Comparison of ENCODE assay signal across 24 cellular contexts in genomic region chr3:111545349-111545748, GRCh38. TPM values are rescaled to one million over a fixed set of nuclear protein-coding genes. Genes with fewer than 3 reads are reported as not detected.
A peak's percentile ranks its signal among the peaks of the same experiment; 100 is the strongest.
DNase-seq lines count a peak whose midpoint lies in the region; ATAC-seq and TF ChIP-seq lines count a peak whose summit lies in the region.
"Had no signal": no experiment of that assay in that cellular context is flagged by ENCODE, and none has a peak within 500 bp of the region (broad histone marks: within the 10 kb centered on the region; RNA-seq: fewer than 3 reads in every experiment).

No MANE protein-coding gene starts in this region.

- no peaks in the 10 kb centered on the region for H3K9me3 Mint-ChIP-seq in activated naive CD4-positive, alpha-beta T cell treated with anti-CD3 and anti-CD28 coated beads for 36 hours
- H3K9me3 Mint-ChIP-seq in CD8-positive, alpha-beta memory T cell = no peaks in the 10 kb centered on the region
- H3K9me3 Mint-ChIP-seq in activated B cell treated with CpG ODN at 0.5 μM for 24 hours = no peaks in the 10 kb centered on the region
- H3K9me3 Mint-ChIP-seq: stimulated activated effector memory CD8-positive, alpha-beta T cell treated with anti-CD3 and anti-CD28 coated beads, Interleukin-12 subunit alpha, Interleukin-12 subunit beta, amount 100 ng/mL, for 72 hours had no signal

- H3K36me3 ChIP-seq in CD8-positive, alpha-beta memory T cell (ENCODE audit: insufficient read depth, low read length) = no peaks in the 10 kb centered on the region
- H3K36me3 ChIP-seq in spleen = no peaks in the 10 kb centered on the region
- H3K36me3 ChIP-seq: gastroesophageal sphincter, suprapubic skin had no signal

- H3K9me3 ChIP-seq in CD8-positive, alpha-beta memory T cell (ENCODE audit: low read length) = no peaks in the 10 kb centered on the region
- H3K9me3 ChIP-seq in spleen = no peaks in the 10 kb centered on the region
- H3K9me3 ChIP-seq: gastroesophageal sphincter, suprapubic skin had no signal

- peak overlapping the region; percentile 73 for H3K27ac ChIP-seq in CD8-positive, alpha-beta memory T cell (ENCODE audit: low read depth, low read length)
- peak overlapping the region in 7 of 8 donors; percentile 10 to 90 (median 65) for H3K27ac ChIP-seq in spleen
- H3K27ac ChIP-seq: gastroesophageal sphincter, suprapubic skin had no signal

- H3K27me3 Mint-ChIP-seq in activated naive CD4-positive, alpha-beta T cell treated with anti-CD3 and anti-CD28 coated beads for 36 hours (ENCODE audit: low read depth) = no peaks in the 10 kb centered on the region
- H3K27me3 Mint-ChIP-seq in CD8-positive, alpha-beta memory T cell = no peaks in the 10 kb centered on the region
- no peaks in the 10 kb centered on the region for H3K27me3 Mint-ChIP-seq in activated B cell treated with CpG ODN at 0.5 μM for 24 hours

- POLR2A ChIA-PET in CD8-positive, alpha-beta memory T cell (lab: Charles Lee) = interaction anchor here (2.9 kb wide), 1 partner anchor 65 kb away, joined by 8 read pairs; no protein-coding TSS in a partner anchor
- POLR2A ChIA-PET in activated B cell treated with CpG ODN at 0.5 μM for 24 hours (lab: Charles Lee) = interaction anchor here (1.0 to 1.2 kb wide), 2 partner anchors 12 to 49 kb away, joined by 4 read pairs; partner anchors contain the start of gene ZBED2

- H3K4me1 Mint-ChIP-seq in activated naive CD4-positive, alpha-beta T cell treated with anti-CD3 and anti-CD28 coated beads for 36 hours (ENCODE audit: low read depth) = peaks cover 57% of the 10 kb centered on the region
- H3K4me1 Mint-ChIP-seq in CD8-positive, alpha-beta memory T cell = peaks cover 19 to 53% (median 52%) of the 10 kb centered on the region in 3 donors
- H3K4me1 Mint-ChIP-seq in activated B cell treated with CpG ODN at 0.5 μM for 24 hours = peaks cover 31% of the 10 kb centered on the region

- no peak overlapping the region for H3K27ac Mint-ChIP-seq in activated naive CD4-positive, alpha-beta T cell treated with anti-CD3 and anti-CD28 coated beads for 36 hours
- H3K27ac Mint-ChIP-seq in CD8-positive, alpha-beta memory T cell = peak overlapping the region in 4 of 8 donors; percentile 97 to 99 (median 98)
- H3K27ac Mint-ChIP-seq in activated B cell treated with CpG ODN at 0.5 μM for 24 hours = peak overlapping the region; percentile 63
- H3K27ac Mint-ChIP-seq: stimulated activated effector memory CD8-positive, alpha-beta T cell treated with anti-CD3 and anti-CD28 coated beads, Interleukin-12 subunit alpha, Interleukin-12 subunit beta, amount 100 ng/mL, for 72 hours had no signal

- H3K4me1 ChIP-seq in CD8-positive, alpha-beta memory T cell (ENCODE audit: insufficient read depth, low read length) = peaks cover 74% of the 10 kb centered on the region
- H3K4me1 ChIP-seq in spleen = peaks cover 22 to 96% (median 41%) of the 10 kb centered on the region in 6 donors
- H3K4me1 ChIP-seq: gastroesophageal sphincter, suprapubic skin had no signal

- DNase-seq in activated naive CD4-positive, alpha-beta T cell treated with anti-CD3 and anti-CD28 coated beads for 36 hours = peak; percentile 31
- DNase-seq in activated naive CD4-positive, alpha-beta T cell treated with anti-CD3 and anti-CD28 coated beads, Interleukin-2, amount 50 U/mL, for 16 hours = no peak
- no peak for DNase-seq in CD8-positive, alpha-beta memory T cell
- DNase-seq in activated B cell treated with CpG ODN at 0.5 μM for 24 hours (no peak), spleen (no peak), NCI-H1417 treated with DMSO at 0.1 percent for 48 hours (lab: John Stamatoyannopoulos, UW) (no peak), NCI-H2107 (lab: John Stamatoyannopoulos, UW) (no peak)
- DNase-seq: cerebellar nuclear complex; hypothalamus; Karpas-422; NCI-H146; NCI-H2171; NCI-H524; right cardiac atrium; SHP77 treated with DMSO at 0.1 percent for 48 hours; stimulated activated CD4-positive, alpha-beta T cell treated with anti-CD3 and anti-CD28 coated beads, Interleukin-4, amount 100 ng/mL, for 1 hour had no signal

- no peak for TF ChIP-seq POLR2A in spleen (IDR thresholded peaks at IDR 0.05)

- CTCF ChIA-PET in activated naive CD4-positive, alpha-beta T cell treated with anti-CD3 and anti-CD28 coated beads for 36 hours (lab: Charles Lee) = interaction anchor here (0.7 to 6.0 kb wide), 5 partner anchors 32 to 275 kb away, joined by 3 to 36 read pairs (median 3); no protein-coding TSS in a partner anchor
- CTCF ChIA-PET in CD8-positive, alpha-beta memory T cell (lab: Charles Lee) = interaction anchor here (1.1 kb wide), 1 partner anchor 71 kb away, joined by 5 read pairs; no protein-coding TSS in a partner anchor
- CTCF ChIA-PET in activated B cell treated with CpG ODN at 0.5 μM for 24 hours (lab: Charles Lee) = interaction anchor here (0.9 kb wide), 1 partner anchor 71 kb away, joined by 3 read pairs; no protein-coding TSS in a partner anchor

- intact Hi-C loops in activated naive CD4-positive, alpha-beta T cell treated with anti-CD3 and anti-CD28 coated beads for 36 hours (cut with micrococcal nuclease) = loop anchor here (5.0 to 10.0 kb wide), 5 partner anchors 309 to 1129 kb away; partner anchors contain the start of genes ATG3, PHLDB2 and SLC35A5
- intact Hi-C loops in activated B cell treated with CpG ODN at 0.5 μM for 24 hours (cut with micrococcal nuclease) (loop anchor here (5.0 kb wide), 1 partner anchor 122 kb away; no protein-coding TSS in a partner anchor), spleen (cut with DNase I; ENCODE audit: low total_unique reads) (no loop called here)

- 58 to 70% (median 61%) methylated on average over 2 of the region's 2 CpGs for WGBS in spleen, 5 donors

- no peak for ATAC-seq in activated B cell treated with CpG ODN at 0.5 μM for 24 hours (ENCODE audit: low read depth)
- ATAC-seq: gastroesophageal sphincter; Panc1; right cardiac atrium; stimulated activated effector memory CD8-positive, alpha-beta T cell treated with anti-CD3 and anti-CD28 coated beads, Interleukin-12 subunit alpha, Interleukin-12 subunit beta, amount 100 ng/mL, for 72 hours had no signal

- peaks cover 19% of the 10 kb centered on the region for H3K36me3 Mint-ChIP-seq in activated naive CD4-positive, alpha-beta T cell treated with anti-CD3 and anti-CD28 coated beads for 36 hours (ENCODE audit: low read depth)
- H3K36me3 Mint-ChIP-seq in CD8-positive, alpha-beta memory T cell = peaks cover 0 to 49% (median 6%) of the 10 kb centered on the region in 3 donors
- H3K36me3 Mint-ChIP-seq in activated B cell treated with CpG ODN at 0.5 μM for 24 hours (ENCODE audit: low read depth) = peaks cover 3% of the 10 kb centered on the region

- H3K4me3 ChIP-seq in CD8-positive, alpha-beta memory T cell (ENCODE audit: low read length) = peak overlapping the region; percentile 52
- peak overlapping the region in 1 of 8 donors; percentile 66 for H3K4me3 ChIP-seq in spleen
- H3K4me3 ChIP-seq: gastroesophageal sphincter, suprapubic skin had no signal

- TF ChIP-seq CTCF in activated B cell treated with CpG ODN at 0.5 μM for 24 hours (IDR thresholded peaks at IDR 0.05) = no peak
- no peak for TF ChIP-seq CTCF in spleen (IDR thresholded peaks at IDR 0.05 in 8 of 11, conservative IDR thresholded peaks at IDR 0.05 in 3 of 11)

- peak overlapping the region; percentile 66 for H3K4me3 Mint-ChIP-seq in activated naive CD4-positive, alpha-beta T cell treated with anti-CD3 and anti-CD28 coated beads for 36 hours
- peak overlapping the region in 1 of 7 donors; percentile 97 for H3K4me3 Mint-ChIP-seq in CD8-positive, alpha-beta memory T cell
- H3K4me3 Mint-ChIP-seq in activated B cell treated with CpG ODN at 0.5 μM for 24 hours = no peak overlapping the region
- H3K4me3 Mint-ChIP-seq: stimulated activated effector memory CD8-positive, alpha-beta T cell treated with anti-CD3 and anti-CD28 coated beads, Interleukin-12 subunit alpha, Interleukin-12 subunit beta, amount 100 ng/mL, for 72 hours had no signal

- H3K27me3 ChIP-seq in CD8-positive, alpha-beta memory T cell (ENCODE audit: insufficient read depth, low read length, poor library complexity, severe bottlenecking) = no peaks in the 10 kb centered on the region
- no peaks in the 10 kb centered on the region for H3K27me3 ChIP-seq in spleen (replicated peaks in 1 of 7)
- H3K27me3 ChIP-seq: gastroesophageal sphincter, suprapubic skin had no signal

RNA-seq across cellular contexts. Expression of gene CD96, which starts 3.4 kb away (rescaled TPM):
- 10 to 100 TPM; 52.7 to 61.8 TPM for total RNA-seq in activated naive CD4-positive, alpha-beta T cell treated with anti-CD3 and anti-CD28 coated beads for 36 hours
- total RNA-seq in CD8-positive, alpha-beta memory T cell = 10 to 100 TPM; 69.1 to 80.9 TPM
- 262 TPM for polyA plus RNA-seq in CD8-positive, alpha-beta memory T cell
- total RNA-seq in activated B cell treated with CpG ODN at 0.5 μM for 24 hours (32.4 and 34.3 TPM in 2 replicates), spleen (10 to 100 TPM; 22.4 to 43.9 (median 31.4) TPM)
- 1 to 10 TPM; 2.9 to 6.4 (median 3.3) TPM for polyA plus RNA-seq in spleen
- total RNA-seq: dermis microvascular lymphatic vessel endothelial cell, G401, H1 had no signal
- polyA plus RNA-seq: H1 had no signal

RNA-seq across cellular contexts. Expression of gene ZBED2, which starts 49.8 kb away (rescaled TPM):
- total RNA-seq in activated naive CD4-positive, alpha-beta T cell treated with anti-CD3 and anti-CD28 coated beads for 36 hours = 100 to 1,000 TPM; 394 to 397 TPM
- 100 to 1,000 TPM; 547 to 551 TPM for total RNA-seq in CD8-positive, alpha-beta memory T cell
- polyA plus RNA-seq in CD8-positive, alpha-beta memory T cell = 0.51 TPM
- total RNA-seq in activated B cell treated with CpG ODN at 0.5 μM for 24 hours (4.6 and 5.3 TPM in 2 replicates), spleen (under 1 TPM in 1 of 7 donors, not detected in 6; 0.28 TPM)
- polyA plus RNA-seq in spleen = under 1 TPM; 0.20 to 0.80 (median 0.29) TPM
- total RNA-seq: dermis microvascular lymphatic vessel endothelial cell, G401, H1, right cardiac atrium, ureter had no signal
- polyA plus RNA-seq: H1, right cardiac atrium had no signal

Comparison
In these comparisons a context has a peak if more than half of its experiments do, and no peak if none do; other contexts are left out.
1. RNA of gene ZBED2, which starts 49.8 kb away (total RNA-seq): 547 to 551 TPM in CD8-positive, alpha-beta memory T cell and 394 to 397 TPM in activated naive CD4-positive, alpha-beta T cell treated with anti-CD3 and anti-CD28 coated beads for 36 hours; 4.6 to 5.3 TPM in activated B cell treated with CpG ODN at 0.5 μM for 24 hours and 0.28 TPM in spleen; every median in the first group is over 10 times any median in the second.